In the genomic region with DNA sequence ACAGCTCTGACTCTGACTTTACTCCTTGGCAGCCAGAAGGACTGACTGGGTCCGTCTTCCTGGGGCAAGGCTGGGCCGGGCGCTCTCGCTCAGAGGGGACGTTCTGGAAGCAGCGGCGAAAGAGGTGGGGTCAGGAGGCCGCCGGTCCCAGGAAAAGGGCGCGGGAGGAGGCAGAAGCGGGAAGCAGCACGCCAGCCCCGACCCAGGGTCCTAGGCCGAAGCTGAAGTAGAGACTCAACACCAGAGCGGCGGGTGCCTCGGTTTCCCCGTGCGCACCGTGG, we compare ENCODE assay signal across 8 cellular contexts. TPM values are rescaled to one million over a fixed set of nuclear protein-coding genes. Genes with fewer than 3 reads are reported as not detected.
A peak's percentile ranks its signal among the peaks of the same experiment; 100 is the strongest.
DNase-seq lines count a peak whose midpoint lies in the region; TF ChIP-seq lines count a peak whose summit lies in the region.

No MANE protein-coding gene starts in this region.

- TF ChIP-seq CTCF in CD14-positive monocyte (IDR thresholded peaks at IDR 0.05) (no peak), OCI-LY1 (IDR thresholded peaks at IDR 0.05; ENCODE audit: low read length) (no peak), endodermal cell (conservative IDR thresholded peaks at IDR 0.05) (no peak), nephron progenitor cell (IDR thresholded peaks at IDR 0.05) (no peak)

- no peak overlapping the region for H2AFZ ChIP-seq in OCI-LY1 (ENCODE audit: low read length)

- H3K36me3 Mint-ChIP-seq in CD14-positive monocyte (peaks cover 0 to 6% of the 10 kb centered on the region in 2 donors), endodermal cell (ENCODE audit: low read depth) (peaks cover 12% of the 10 kb centered on the region), nephron progenitor cell (ENCODE audit: low read depth) (no peaks in the 10 kb centered on the region)

- intact Hi-C loops in CD14-positive monocyte (cut with micrococcal nuclease) = loop anchor here (5.0 to 10.0 kb wide), 6 partner anchors 53 to 155 kb away; no protein-coding TSS in a partner anchor

- H3K9me3 ChIP-seq in OCI-LY1 (ENCODE audit: low read length) = no peaks in the 10 kb centered on the region
- no peaks in the 10 kb centered on the region for H3K9me3 ChIP-seq in endodermal cell (ENCODE audit: control insufficient read depth, low read length)

- H3K27me3 Mint-ChIP-seq in CD14-positive monocyte (ENCODE audit: low read depth in 3 of 3) (peaks cover 20 to 34% (median 27%) of the 10 kb centered on the region in 3 donors), endodermal cell (ENCODE audit: insufficient read depth) (peaks cover 4% of the 10 kb centered on the region), nephron progenitor cell (ENCODE audit: low read depth, poor library complexity) (peaks cover 14% of the 10 kb centered on the region)

- H3K4me1 ChIP-seq in OCI-LY1 (ENCODE audit: insufficient read depth, low read length, severe bottlenecking) (peaks cover 21% of the 10 kb centered on the region), endodermal cell (ENCODE audit: control insufficient read depth, insufficient read depth, low read length) (peaks cover 22% of the 10 kb centered on the region)

- H3K27ac Mint-ChIP-seq in CD14-positive monocyte = peak overlapping the region in 5 of 7 donors; percentile 41 to 84 (median 63)
- H3K27ac Mint-ChIP-seq in endodermal cell = peak overlapping the region; percentile 87
- H3K27ac Mint-ChIP-seq in nephron progenitor cell = no peak overlapping the region

- peak overlapping the region; percentile 35 for H3K4me3 ChIP-seq in OCI-LY1 (ENCODE audit: low read depth, low read length, poor library complexity, severe bottlenecking)
- H3K4me3 ChIP-seq in endodermal cell (ENCODE audit: low read length) = peak overlapping the region; percentile 85

- 0 to 1% methylated on average over 21 of the region's 21 CpGs for WGBS in endodermal cell (ENCODE audit: insufficient coverage in 1 of 2, insufficient read length in 1 of 2), 2 experiments

- H3K27ac ChIP-seq in OCI-LY1 (ENCODE audit: low read depth, low read length, poor library complexity, severe bottlenecking) (no peak overlapping the region), endodermal cell (ENCODE audit: low read depth, low read length) (no peak overlapping the region)

- no peaks in the 10 kb centered on the region for H3K9me2 ChIP-seq in OCI-LY1 (ENCODE audit: low read depth, low read length)

- H3K79me2 ChIP-seq in OCI-LY1 (ENCODE audit: insufficient read depth, low read length) = no peaks in the 10 kb centered on the region

- peak overlapping the region; percentile 48 for H3K4me2 ChIP-seq in OCI-LY1 (ENCODE audit: low read length)

- DNase-seq in CD14-positive monocyte (ENCODE audit: low spot score) (no peak), endodermal cell (no peak), nephron progenitor cell (peak; percentile 50), NCI-H187 treated with DMSO at 0.1 percent for 48 hours (lab: John Stamatoyannopoulos, UW) (no peak), LoVo (ENCODE audit: low spot score) (no peak), cortex of kidney (lab: John Stamatoyannopoulos, UW) (no peak)
- DNase-seq in stimulated activated CD4-positive, alpha-beta T cell treated with anti-CD3 and anti-CD28 coated beads, Interleukin-2, amount 100 ng/mL, for 48 hours = no peak

- no peaks in the 10 kb centered on the region for H4K20me1 ChIP-seq in OCI-LY1 (ENCODE audit: insufficient read depth, low read length)

- H3K4me3 Mint-ChIP-seq in CD14-positive monocyte (peak overlapping the region; percentile 93 to 98), endodermal cell (peak overlapping the region; percentile 89), nephron progenitor cell (peak overlapping the region; percentile 87)

- H3F3A ChIP-seq in OCI-LY1 (ENCODE audit: insufficient read depth, low read length) = no peaks in the 10 kb centered on the region

- H3K9me3 Mint-ChIP-seq in CD14-positive monocyte (peaks cover 0 to 4% (median 2%) of the 10 kb centered on the region in 7 donors), endodermal cell (no peaks in the 10 kb centered on the region), nephron progenitor cell (no peaks in the 10 kb centered on the region)

- H3K27me3 ChIP-seq in OCI-LY1 (ENCODE audit: insufficient read depth, low read length) = no peaks in the 10 kb centered on the region
- no peaks in the 10 kb centered on the region for H3K27me3 ChIP-seq in endodermal cell (ENCODE audit: control insufficient read depth, insufficient read depth, low read length, poor library complexity, severe bottlenecking)

- H3K4me1 Mint-ChIP-seq in CD14-positive monocyte (peaks cover 50% of the 10 kb centered on the region), endodermal cell (peaks cover 60% of the 10 kb centered on the region), nephron progenitor cell (peaks cover 70% of the 10 kb centered on the region)

- H3K9ac ChIP-seq in OCI-LY1 (ENCODE audit: low read length) (no peak overlapping the region), endodermal cell (ENCODE audit: extremely low read depth, low read length, poor library complexity, severe bottlenecking) (peak overlapping the region; percentile 64)

- H3K36me3 ChIP-seq in OCI-LY1 (ENCODE audit: insufficient read depth, low read length) (no peaks in the 10 kb centered on the region), endodermal cell (ENCODE audit: control insufficient read depth, insufficient read depth, low read length) (peaks cover 22% of the 10 kb centered on the region)

RNA-seq across cellular contexts. Expression of a gene that starts 1.5 kb away (rescaled TPM):
- under 1 TPM; 0.27 to 0.31 TPM for polyA plus RNA-seq in CD14-positive monocyte
- 10 to 100 TPM; 28.1 to 38.1 TPM for total RNA-seq in endodermal cell
- polyA plus RNA-seq in endodermal cell (2013, experiment 1 of 2) = 10.8 TPM
- polyA plus RNA-seq in endodermal cell (2013, experiment 2 of 2) = 12.5 TPM
